ENCODE assay signal across 26 cellular contexts in genomic region chr20:53389516-53389915, GRCh38.
"Had no signal": no experiment of that assay in that cellular context is flagged by ENCODE, and none has a peak within 500 bp of the region (broad histone marks: within the 10 kb centered on the region; RNA-seq: fewer than 3 reads in every experiment).

No MANE protein-coding gene starts in this region.

- H3K4me3 Mint-ChIP-seq: activated CD8-positive, alpha-beta T cell treated with anti-CD3 and anti-CD28 coated beads, Interleukin-2, amount 10 ng/mL, durations not matched to agents 7 days and 5 days; activated naive CD4-positive, alpha-beta T cell treated with anti-CD3 and anti-CD28 coated beads, Interleukin-2, amount 50 U/mL, for 24 hours; WTC11 had no signal

- H3K9me3 Mint-ChIP-seq: activated naive CD4-positive, alpha-beta T cell treated with anti-CD3 and anti-CD28 coated beads, Interleukin-2, amount 50 U/mL, for 24 hours had no signal

- H3K4me3 ChIP-seq: cardiac muscle cell, SK-N-MC had no signal

- H3K27me3 ChIP-seq: brain microvascular endothelial cell, cardiac muscle cell had no signal

- H3K36me3 ChIP-seq: brain microvascular endothelial cell, cardiac muscle cell had no signal

- H3K27me3 Mint-ChIP-seq: activated naive CD4-positive, alpha-beta T cell treated with anti-CD3 and anti-CD28 coated beads, Interleukin-2, amount 50 U/mL, for 24 hours had no signal

- H3K36me3 Mint-ChIP-seq: WTC11 had no signal

- ATAC-seq: activated CD8-positive, alpha-beta T cell treated with anti-CD3 and anti-CD28 coated beads, Interleukin-2, amount 10 ng/mL, durations not matched to agents 7 days and 5 days; Panc1; Right ventricle myocardium inferior; WTC11 had no signal

- DNase-seq: activated CD4-positive, alpha-beta T cell treated with anti-CD3 and anti-CD28 coated beads for 48 hours; activated CD4-positive, alpha-beta T cell treated with anti-CD3 and anti-CD28 coated beads, Interleukin-2, amount 50 U/mL, for 4 hours; activated CD4-positive, CD25-positive, alpha-beta regulatory T cell treated with anti-CD3 and anti-CD28 coated beads, Interleukin-2, amount 50 U/mL, for 72 hours; activated CD8-positive, alpha-beta memory T cell treated with anti-CD3 and anti-CD28 coated beads, Interleukin-2, amount 50 U/mL, for 48 hours; activated CD8-positive, alpha-beta T cell treated with anti-CD3 and anti-CD28 coated beads, Interleukin-2, amount 10 ng/mL, durations not matched to agents 7 days and 5 days; activated T-cell treated with anti-CD3 and anti-CD28 coated beads, Interleukin-2, amount 50 U/mL, for 1 hour; brain microvascular endothelial cell; Karpas-422; MM.1S; NCI-H1105 treated with DMSO at 0.1 percent for 48 hours; NCI-H1436 treated with DMSO at 0.1 percent for 48 hours; NCI-H187 treated with DMSO at 0.1 percent for 48 hours; NCI-H2081 treated with DMSO at 0.1 percent for 48 hours; NCI-H446 treated with DMSO at 0.1 percent for 48 hours; NCI-H526; NCI-H774; NK-92 treated with Interleukin-12 subunit alpha and Interleukin-12 subunit beta, amount 100 ng/mL, for 24 hours; OCI-M1; RPMI8226; T-helper 1 cell had no signal

- H3K27ac Mint-ChIP-seq: activated CD8-positive, alpha-beta T cell treated with anti-CD3 and anti-CD28 coated beads, Interleukin-2, amount 10 ng/mL, durations not matched to agents 7 days and 5 days; WTC11 had no signal

- H3K27ac ChIP-seq: brain microvascular endothelial cell, cardiac muscle cell, SK-N-MC had no signal
